21 cellular contexts compared by ENCODE assay signal in the genomic region with DNA sequence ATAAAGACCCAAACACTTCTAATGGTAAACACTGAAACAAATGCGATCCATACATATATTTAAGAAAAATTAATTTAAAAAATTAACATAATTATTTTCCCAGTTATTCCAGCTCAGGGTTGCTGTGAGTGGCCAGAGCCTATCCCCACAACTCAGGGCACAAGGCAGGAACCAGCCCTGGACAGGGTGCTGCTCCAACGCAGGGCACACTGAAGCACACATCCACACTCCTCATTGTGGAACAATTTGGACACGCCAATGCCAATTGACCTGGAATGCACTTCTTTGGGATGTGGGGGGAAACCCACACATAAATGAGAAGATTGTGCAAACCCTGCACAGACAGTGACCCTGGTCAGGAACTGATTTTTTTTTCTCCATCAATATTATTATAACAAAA. TPM values are rescaled to one million over a fixed set of nuclear protein-coding genes. Genes with fewer than 3 reads are reported as not detected.
DNase-seq lines count a peak whose midpoint lies in the region; ATAC-seq and TF ChIP-seq lines count a peak whose summit lies in the region.
"Had no signal": no experiment of that assay in that cellular context is flagged by ENCODE, and none has a peak within 500 bp of the region (broad histone marks: within the 10 kb centered on the region; RNA-seq: fewer than 3 reads in every experiment).

No MANE protein-coding gene starts in this region.

- TF ChIP-seq CTCF in activated B cell treated with CpG ODN at 0.5 μM for 24 hours (IDR thresholded peaks at IDR 0.05) (no peak), left lung (IDR thresholded peaks at IDR 0.05) (no peak), upper lobe of left lung (IDR thresholded peaks at IDR 0.05) (no peak)

- H3K4me3 ChIP-seq in left lung (no peak overlapping the region), upper lobe of left lung (no peak overlapping the region)
- H3K4me3 ChIP-seq: SJCRH30, stomach had no signal

- POLR2A ChIA-PET in activated B cell treated with CpG ODN at 0.5 μM for 24 hours (lab: Charles Lee) = interaction anchor here (0.8 kb wide), 1 partner anchor 10 kb away, joined by 3 read pairs; no protein-coding TSS in a partner anchor

- CTCF ChIA-PET in activated B cell treated with CpG ODN at 0.5 μM for 24 hours (lab: Charles Lee) = interaction anchor here (1.4 to 1.8 kb wide), 3 partner anchors 9 to 215 kb away, joined by 3 to 4 read pairs (median 4); no protein-coding TSS in a partner anchor

- 70 to 74% methylated on average over 3 of the region's 3 CpGs for WGBS in upper lobe of left lung, 2 donors

- H3K27ac ChIP-seq in left lung (peak overlapping the region in 1 of 2 donors; percentile 42), upper lobe of left lung (peak overlapping the region in 3 of 4 donors; percentile 4 to 52 (median 32))
- H3K27ac ChIP-seq: SJCRH30 had no signal

- H3K9me3 ChIP-seq in left lung (no peaks in the 10 kb centered on the region), upper lobe of left lung (no peaks in the 10 kb centered on the region)
- H3K9me3 ChIP-seq: BLaER1 treated with 17β-estradiol and CSF1 and Interleukin-3, amounts not matched to agents 10 nM and 100 nM; SJCRH30; stomach had no signal

- H3K4me1 Mint-ChIP-seq in activated T-cell treated with anti-CD3 and anti-CD28 coated beads, Interleukin-2, amount 50 U/mL, for 72 hours (ENCODE audit: low read depth) = peaks cover 71% of the 10 kb centered on the region
- H3K4me1 Mint-ChIP-seq in activated B cell treated with CpG ODN at 0.5 μM for 24 hours = peaks cover 65% of the 10 kb centered on the region
- H3K4me1 Mint-ChIP-seq: endodermal cell had no signal

- H3K4me1 ChIP-seq in left lung (peaks cover 0 to 86% of the 10 kb centered on the region in 2 donors), upper lobe of left lung (peaks cover 0 to 8% (median 1%) of the 10 kb centered on the region in 4 donors)
- H3K4me1 ChIP-seq: SJCRH30 had no signal

- H3K36me3 ChIP-seq in left lung = no peaks in the 10 kb centered on the region
- no peaks in the 10 kb centered on the region for H3K36me3 ChIP-seq in upper lobe of left lung
- H3K36me3 ChIP-seq: SJCRH30, stomach had no signal

- H3K27me3 ChIP-seq in left lung = no peaks in the 10 kb centered on the region
- no peaks in the 10 kb centered on the region for H3K27me3 ChIP-seq in upper lobe of left lung
- H3K27me3 ChIP-seq: BLaER1 treated with 17β-estradiol and CSF1 and Interleukin-3, amounts not matched to agents 10 nM and 100 nM; SJCRH30; stomach had no signal

- H3K36me3 Mint-ChIP-seq in activated T-cell treated with anti-CD3 and anti-CD28 coated beads, Interleukin-2, amount 50 U/mL, for 72 hours (ENCODE audit: insufficient read depth in 2 of 2) = peaks cover 9 to 17% of the 10 kb centered on the region in 2 donors
- peaks cover 25% of the 10 kb centered on the region for H3K36me3 Mint-ChIP-seq in activated B cell treated with CpG ODN at 0.5 μM for 24 hours (ENCODE audit: low read depth)
- H3K36me3 Mint-ChIP-seq: type B pancreatic cell had no signal

- no peak for TF ChIP-seq POLR2A in upper lobe of left lung (IDR thresholded peaks at IDR 0.05)

- no peak for ATAC-seq in activated T-cell treated with anti-CD3 and anti-CD28 coated beads, Interleukin-2, amount 50 U/mL, for 72 hours (replicated peaks in 1 of 2)
- ATAC-seq in activated B cell treated with CpG ODN at 0.5 μM for 24 hours (ENCODE audit: low read depth) = no peak
- peak; percentile 51 for ATAC-seq in left lung
- peak in 1 of 2 donors; percentile 26 for ATAC-seq in upper lobe of left lung (ENCODE audit: low FRiP score in 2 of 2)

- H3K27me3 Mint-ChIP-seq in activated T-cell treated with anti-CD3 and anti-CD28 coated beads, Interleukin-2, amount 50 U/mL, for 72 hours (ENCODE audit: low read depth) = no peaks in the 10 kb centered on the region
- H3K27me3 Mint-ChIP-seq in activated B cell treated with CpG ODN at 0.5 μM for 24 hours = no peaks in the 10 kb centered on the region
- H3K27me3 Mint-ChIP-seq: type B pancreatic cell had no signal

- no peaks in the 10 kb centered on the region for H3K9me3 Mint-ChIP-seq in activated T-cell treated with anti-CD3 and anti-CD28 coated beads, Interleukin-2, amount 50 U/mL, for 72 hours
- no peaks in the 10 kb centered on the region for H3K9me3 Mint-ChIP-seq in activated B cell treated with CpG ODN at 0.5 μM for 24 hours
- H3K9me3 Mint-ChIP-seq: endodermal cell, type B pancreatic cell had no signal

- no peak for DNase-seq in activated T-cell treated with anti-CD3 and anti-CD28 coated beads, Interleukin-2, amount 50 U/mL, for 72 hours
- DNase-seq in activated T-cell treated with anti-CD3 and anti-CD28 coated beads for 4 hours (no peak), activated B cell treated with CpG ODN at 0.5 μM for 24 hours (no peak), left lung (peak in 1 of 2 donors; percentile 42), upper lobe of left lung (no peak), DMS114 treated with DMSO at 0.1 percent for 48 hours (lab: John Stamatoyannopoulos, UW; ENCODE audit: unreplicated experiment) (no peak), GDM1 (lab: John Stamatoyannopoulos, UW) (no peak), NCI-H1105 treated with DMSO at 0.1 percent for 48 hours (lab: John Stamatoyannopoulos, UW) (no peak)
- DNase-seq: activated CD4-positive, CD25-positive, alpha-beta regulatory T cell; aorta; cerebellar nuclear complex; endodermal cell; IMR-90; NCI-H187; NCI-H2227 treated with DMSO at 0.1 percent for 48 hours; NCI-H82; occipital lobe; SJCRH30; stomach had no signal

- peak overlapping the region; percentile 96 for H3K27ac Mint-ChIP-seq in activated T-cell treated with anti-CD3 and anti-CD28 coated beads, Interleukin-2, amount 50 U/mL, for 72 hours
- H3K27ac Mint-ChIP-seq in activated B cell treated with CpG ODN at 0.5 μM for 24 hours = peak overlapping the region; percentile 82
- H3K27ac Mint-ChIP-seq: endodermal cell, type B pancreatic cell had no signal

- intact Hi-C loops in activated B cell treated with CpG ODN at 0.5 μM for 24 hours (cut with micrococcal nuclease) = loop anchor here (1.0 kb wide), 1 partner anchor 216 kb away; no protein-coding TSS in a partner anchor
- intact Hi-C loops in left lung (cut with DNase I) = no loop called here

- H3K4me3 Mint-ChIP-seq in activated T-cell treated with anti-CD3 and anti-CD28 coated beads, Interleukin-2, amount 50 U/mL, for 72 hours = no peak overlapping the region
- no peak overlapping the region for H3K4me3 Mint-ChIP-seq in activated B cell treated with CpG ODN at 0.5 μM for 24 hours
- H3K4me3 Mint-ChIP-seq: endodermal cell, type B pancreatic cell had no signal

- no peak for TF ChIP-seq EP300 in upper lobe of left lung (IDR thresholded peaks at IDR 0.05)

RNA-seq across cellular contexts. Expression of gene SAMSN1, which starts 23.4 kb away (rescaled TPM):
- 10 to 100 TPM; 65.4 to 69.1 TPM for total RNA-seq in activated T-cell treated with anti-CD3 and anti-CD28 coated beads, Interleukin-2, amount 50 U/mL, for 72 hours
- total RNA-seq in activated B cell treated with CpG ODN at 0.5 μM for 24 hours = 48.7 and 49.7 TPM in 2 replicates
- 10 to 100 TPM in 1 of 2 donors, 1 to 10 TPM in 1; 9.9 to 45.7 TPM for total RNA-seq in left lung
- 10 to 100 TPM; 16.4 to 29.3 (median 20.3) TPM for total RNA-seq in upper lobe of left lung
- total RNA-seq: IMR-90 had no signal
